Comparison of ENCODE assay signal across 11 cellular contexts in the genomic region with DNA sequence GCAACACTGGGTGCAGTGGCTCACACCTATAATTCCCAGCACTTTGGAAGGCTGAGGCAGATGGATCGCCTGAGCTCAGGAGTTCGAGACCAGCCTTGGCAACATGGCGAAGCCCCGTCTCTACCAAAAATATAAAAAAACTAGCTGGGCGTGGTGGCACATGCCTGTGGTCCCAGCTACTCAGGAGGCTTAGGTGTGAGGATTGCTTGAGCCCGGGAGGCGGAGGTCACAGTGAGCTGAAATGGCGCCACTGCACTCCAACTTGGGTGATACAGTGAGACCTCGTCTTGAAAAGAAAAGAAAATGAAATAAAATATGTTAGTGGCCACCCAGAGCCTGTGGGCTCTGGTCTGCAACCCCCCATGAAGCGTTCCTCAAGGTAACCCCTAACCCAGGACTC. TPM values are rescaled to one million over a fixed set of nuclear protein-coding genes. Genes with fewer than 3 reads are reported as not detected.
DNase-seq lines count a peak whose midpoint lies in the region; ATAC-seq and TF ChIP-seq lines count a peak whose summit lies in the region.
"Had no signal": no experiment of that assay in that cellular context is flagged by ENCODE, and none has a peak within 500 bp of the region (broad histone marks: within the 10 kb centered on the region; RNA-seq: fewer than 3 reads in every experiment).

No MANE protein-coding gene starts in this region.

- H3K9me2 ChIP-seq in OCI-LY7 (ENCODE audit: insufficient read depth, low read length), result no peaks in the 10 kb centered on the region

- H3K27me3 Mint-ChIP-seq in CD4-positive, alpha-beta T cell, result no peaks in the 10 kb centered on the region

- H3K4me3 ChIP-seq in RWPE2 (ENCODE audit: severe bottlenecking) (no peak overlapping the region), esophagus (ENCODE audit: low read depth in 1 of 2, low read length in 2 of 2) (no peak overlapping the region), skin epidermis (no peak overlapping the region), OCI-LY7 (ENCODE audit: low read depth, low read length, poor library complexity, severe bottlenecking) (no peak overlapping the region)

- ATAC-seq in CD4-positive, alpha-beta T cell (ENCODE audit: poor library complexity), result no peak
- ATAC-seq in RWPE2 (ENCODE audit: low read depth) (no peak), HG02759 (IDR thresholded peaks at IDR 0.05; ENCODE audit: unreplicated experiment) (no peak), HG02642 (IDR thresholded peaks at IDR 0.05; ENCODE audit: poor library complexity, unreplicated experiment) (no peak)
- ATAC-seq: foreskin keratinocyte had no signal

- no peak overlapping the region for H3K4me2 ChIP-seq in OCI-LY7 (ENCODE audit: low read length)

- H3K4me3 Mint-ChIP-seq in CD4-positive, alpha-beta T cell, result peak overlapping the region; percentile 42

- intact Hi-C loops in CD4-positive, alpha-beta T cell (cut with DNase I, micrococcal nuclease), result no loop called here
- intact Hi-C loops in OCI-LY7 (cut with micrococcal nuclease; ENCODE audit: unreplicated experiment), result no loop called here

- H2AFZ ChIP-seq in OCI-LY7 (ENCODE audit: low read length), result no peak overlapping the region

- H3K4me1 Mint-ChIP-seq in CD4-positive, alpha-beta T cell (ENCODE audit: low read depth), result peaks cover 99% of the 10 kb centered on the region

- no peak for TF ChIP-seq CTCF in CD4-positive, alpha-beta T cell (IDR thresholded peaks at IDR 0.05)
- TF ChIP-seq CTCF in RWPE2 (IDR thresholded peaks at IDR 0.05; ENCODE audit: poor library complexity, severe bottlenecking), result no peak
- no peak for TF ChIP-seq CTCF in OCI-LY7 (conservative IDR thresholded peaks at IDR 0.05; ENCODE audit: low read length)

- CTCF ChIA-PET in CD4-positive, alpha-beta T cell (lab: Charles Lee), result no interaction called here
- CTCF ChIA-PET in OCI-LY7 (lab: Charles Lee; ENCODE audit: unreplicated experiment), result no interaction called here

- no peaks in the 10 kb centered on the region for H3K9me3 ChIP-seq in CD4-positive, alpha-beta T cell (ENCODE audit: control insufficient read depth, low read length)
- H3K9me3 ChIP-seq in RWPE2 (ENCODE audit: severe bottlenecking) (no peaks in the 10 kb centered on the region), esophagus (ENCODE audit: control insufficient read depth in 2 of 2, insufficient read depth in 1 of 2, low read depth in 1 of 2, low read length in 1 of 2) (no peaks in the 10 kb centered on the region), OCI-LY7 (ENCODE audit: low read length) (no peaks in the 10 kb centered on the region)

- 91 to 97% methylated on average over 10 of the region's 10 CpGs for WGBS in esophagus, 2 donors

- H3K4me1 ChIP-seq in RWPE2 (ENCODE audit: insufficient read depth, poor library complexity, severe bottlenecking) (peaks cover 68% of the 10 kb centered on the region), esophagus (ENCODE audit: control insufficient read depth in 2 of 2, insufficient read depth in 2 of 2, low read length in 1 of 2) (peaks cover 27 to 67% of the 10 kb centered on the region in 2 donors), OCI-LY7 (ENCODE audit: insufficient read depth, low read length, poor library complexity, severe bottlenecking) (peaks cover 64% of the 10 kb centered on the region)

- H3K27me3 ChIP-seq in CD4-positive, alpha-beta T cell (ENCODE audit: control insufficient read depth, insufficient read depth, low read length), result no peaks in the 10 kb centered on the region
- no peaks in the 10 kb centered on the region for H3K27me3 ChIP-seq in RWPE2 (ENCODE audit: insufficient read depth, poor library complexity, severe bottlenecking)
- H3K27me3 ChIP-seq in esophagus (ENCODE audit: control insufficient read depth in 1 of 2, insufficient read depth in 2 of 2, low read length in 2 of 2), result no peaks in the 10 kb centered on the region
- H3K27me3 ChIP-seq: foreskin keratinocyte had no signal

- H3K27ac ChIP-seq in CD4-positive, alpha-beta T cell (ENCODE audit: low read depth, low read length), result no peak overlapping the region
- peak overlapping the region; percentile 99 for H3K27ac ChIP-seq in RWPE2 (ENCODE audit: poor library complexity, severe bottlenecking)
- peak overlapping the region; percentile 60 to 82 for H3K27ac ChIP-seq in esophagus (ENCODE audit: low read depth in 2 of 2, low read length in 1 of 2)
- peak overlapping the region in 18 of 21 experiments; percentile 41 to 98 (median 87) for H3K27ac ChIP-seq in skin epidermis
- H3K27ac ChIP-seq in OCI-LY7 (ENCODE audit: low read depth, low read length, poor library complexity, severe bottlenecking), result no peak overlapping the region
- H3K27ac ChIP-seq: foreskin keratinocyte had no signal

- H3K36me3 Mint-ChIP-seq in CD4-positive, alpha-beta T cell (ENCODE audit: low read depth), result peaks cover 21% of the 10 kb centered on the region

- POLR2A ChIA-PET in CD4-positive, alpha-beta T cell (lab: Charles Lee), result interaction anchor here (1.1 to 6.1 kb wide), 3 partner anchors 11 to 14 kb away, joined by 3 to 38 read pairs (median 3); a partner anchor contains a TSS
- POLR2A ChIA-PET in OCI-LY7 (lab: Charles Lee), result interaction anchor here (1.7 kb wide), 1 partner anchor 14 kb away, joined by 12 read pairs; a partner anchor contains a TSS

- peaks cover 75% of the 10 kb centered on the region for H3K79me2 ChIP-seq in OCI-LY7 (ENCODE audit: insufficient read depth, low read depth, low read length)

- BruUV-seq in OCI-LY7 (replicated peaks; lab: Mats Ljungman, UMichigan), result no TSS peak

- no peaks in the 10 kb centered on the region for H3K9me3 Mint-ChIP-seq in CD4-positive, alpha-beta T cell

- H3K36me3 ChIP-seq in RWPE2 (ENCODE audit: low read depth) (peaks cover 12% of the 10 kb centered on the region; the same call in 1 of the 2 replicates), esophagus (ENCODE audit: control insufficient read depth in 2 of 2, insufficient read depth in 2 of 2, low read length in 1 of 2) (peaks cover 2 to 6% of the 10 kb centered on the region in 2 donors), OCI-LY7 (ENCODE audit: insufficient read depth, low read length) (peaks cover 6% of the 10 kb centered on the region; the same call in 1 of the 2 replicates)

- peaks cover 27% of the 10 kb centered on the region for H4K20me1 ChIP-seq in OCI-LY7 (ENCODE audit: insufficient read depth, low read length)

- DNase-seq in CD4-positive, alpha-beta T cell, result no peak
- DNase-seq in RWPE2 (ENCODE audit: low spot score) (no peak), OCI-LY7 (ENCODE audit: low spot score) (no peak)
- DNase-seq: cortex of kidney, foreskin keratinocyte, kidney glomerular epithelial cell, NCI-H510A had no signal

- H3K27ac Mint-ChIP-seq in CD4-positive, alpha-beta T cell, result peak overlapping the region; percentile 88

RNA-seq across cellular contexts. Expression of a gene that starts 13.3 kb away (rescaled TPM):
- total RNA-seq in CD4-positive, alpha-beta T cell, result 100 to 1,000 TPM; 127 to 133 TPM
- 10 to 100 TPM; 34.0 to 34.5 TPM for polyA plus RNA-seq in esophagus
- 3.3 and 6.0 TPM in 2 replicates for total RNA-seq in OCI-LY7 (2014; rRNA removed; shearing (Covaris generic))
- 18.0 and 19.6 TPM in 2 replicates for total RNA-seq in OCI-LY7 (2022)

RNA-seq across cellular contexts. Expression of a gene that starts 28.7 kb away (rescaled TPM):
- not detected for total RNA-seq in CD4-positive, alpha-beta T cell
- polyA plus RNA-seq in esophagus, result under 1 TPM; 0.11 to 0.14 TPM
- total RNA-seq in OCI-LY7 (2014; rRNA removed; shearing (Covaris generic)), result 0.09 and 0.36 TPM in 2 replicates
- total RNA-seq in OCI-LY7 (2022), result 1.5 and 2.0 TPM in 2 replicates

RNA-seq across cellular contexts. Expression of a gene that starts 55.9 kb away (rescaled TPM):
- 1 to 10 TPM in 1 of 2 experiments, under 1 TPM in 1; 0.77 to 1.2 TPM for total RNA-seq in CD4-positive, alpha-beta T cell
- 10 to 100 TPM; 19.9 to 20.3 TPM for polyA plus RNA-seq in esophagus
- total RNA-seq in OCI-LY7 (2014; rRNA removed; shearing (Covaris generic)), result 1.6 and 8.2 TPM in 2 replicates
- 1.6 and 2.2 TPM in 2 replicates for total RNA-seq in OCI-LY7 (2022)

Comparison
In these comparisons a context has a peak if more than half of its experiments do, and no peak if none do; other contexts are left out.
1. H3K27ac ChIP-seq: peak in RWPE2 (single experiment), esophagus (2 of 2) and skin epidermis (18 of 21); none in CD4-positive, alpha-beta T cell (single experiment) and OCI-LY7 (single experiment).
2. RNA of a gene that starts 13.3 kb away (total RNA-seq): 127 to 133 TPM in CD4-positive, alpha-beta T cell; 3.3 to 19.6 TPM in OCI-LY7; every median in the first group is over 4 times any median in the second.